Comparison of ENCODE assay signal across 17 cellular contexts in genomic region chr5:133140311-133140710, GRCh38.
"Had no signal": no experiment of that assay in that cellular context is flagged by ENCODE, and none has a peak within 500 bp of the region (broad histone marks: within the 10 kb centered on the region; RNA-seq: fewer than 3 reads in every experiment).

No MANE protein-coding gene starts in this region.

- H3K4me3 Mint-ChIP-seq: mesothelial cell of epicardium, natural killer cell, neural progenitor cell had no signal

- H3K27ac Mint-ChIP-seq: mesothelial cell of epicardium, natural killer cell, neural progenitor cell had no signal

- H3K9me3 Mint-ChIP-seq: natural killer cell had no signal

- DNase-seq: effector memory CD4-positive, alpha-beta T cell; esophagus squamous epithelium; foreskin fibroblast; glutamatergic neuron; left lung; natural killer cell; occipital lobe; psoas muscle; small intestine; stimulated activated CD4-positive, alpha-beta T cell treated with anti-CD3 and anti-CD28 coated beads, Interleukin-12 subunit alpha, Interleukin-12 subunit beta, amount 100 ng/mL, for 4 hours; stimulated activated naive CD4-positive, alpha-beta T cell; stomach; substantia nigra; upper lobe of left lung; uterus had no signal

- H3K36me3 Mint-ChIP-seq: natural killer cell, neural progenitor cell had no signal

- H3K4me1 Mint-ChIP-seq: natural killer cell, neural progenitor cell had no signal
